In the genomic region with DNA sequence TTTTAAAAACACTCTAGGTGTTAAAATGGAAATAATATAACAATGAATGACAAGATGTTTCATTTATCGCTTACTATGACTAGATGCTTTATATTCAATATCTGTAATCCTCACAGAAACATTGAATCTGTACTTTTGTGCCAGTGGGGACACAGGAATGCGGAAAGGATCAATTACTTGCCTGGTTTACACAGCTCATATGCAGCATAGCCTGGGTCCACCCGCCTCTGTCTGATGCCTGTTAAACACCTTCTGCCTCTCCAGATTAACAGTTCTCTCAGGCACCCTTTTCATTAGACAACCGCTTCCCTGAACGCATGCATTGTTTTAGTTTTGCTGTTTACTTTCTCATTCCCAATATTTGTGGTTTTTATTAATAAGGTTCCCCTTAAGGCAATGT, we compare ENCODE assay signal across 7 cellular contexts. TPM values are rescaled to one million over a fixed set of nuclear protein-coding genes. Genes with fewer than 3 reads are reported as not detected.
"Had no signal": no experiment of that assay in that cellular context is flagged by ENCODE, and none has a peak within 500 bp of the region (broad histone marks: within the 10 kb centered on the region; RNA-seq: fewer than 3 reads in every experiment).

No MANE protein-coding gene starts in this region.

- FAIRE-seq: HepG2 had no signal

- H3K27ac Mint-ChIP-seq: HFFc6, IgD-negative memory B cell had no signal

- H3K36me3 ChIP-seq: HAP-1 had no signal

- H3K9me3 Mint-ChIP-seq: HFFc6, IgD-negative memory B cell had no signal

- DNase-seq: GM23248, GOT3, HFFc6 had no signal

- H3K4me3 Mint-ChIP-seq: HFFc6, IgD-negative memory B cell had no signal

- H3K27me3 Mint-ChIP-seq: IgD-negative memory B cell had no signal

- H3K4me3 ChIP-seq: GM23248, HAP-1 had no signal

- H3K4me1 Mint-ChIP-seq: IgD-negative memory B cell had no signal

- H3K9me3 ChIP-seq: HAP-1 had no signal

- H3K27ac ChIP-seq: GM23248, HL-60 had no signal

- H3K4me1 ChIP-seq: HAP-1 had no signal

RNA-seq across cellular contexts. Expression of gene KCNAB1, which starts 12.9 kb away (rescaled TPM):
- total RNA-seq: GM23248, HepG2, HFFc6 had no signal
- polyA plus RNA-seq: HepG2 had no signal
